9 cellular contexts compared by ENCODE assay signal in the genomic region with DNA sequence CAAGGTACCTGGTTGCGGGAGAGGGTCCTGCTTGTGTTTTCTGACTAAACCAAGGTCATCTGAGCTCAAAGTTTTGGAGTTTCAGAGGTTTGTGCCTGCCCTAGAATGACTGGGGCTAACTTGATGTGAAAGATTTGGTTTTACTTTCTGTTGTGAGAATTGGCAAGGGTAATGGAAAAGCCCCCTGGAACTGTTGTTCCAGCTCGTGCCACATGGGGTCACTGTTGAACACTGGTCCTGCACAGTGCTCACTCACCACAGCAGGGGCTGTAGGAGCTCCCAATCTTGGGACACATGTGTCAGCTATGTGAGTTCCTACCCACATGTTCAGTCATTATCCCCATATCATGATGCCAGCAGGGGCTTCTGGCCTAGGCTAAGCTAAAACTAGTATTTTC. TPM values are rescaled to one million over a fixed set of nuclear protein-coding genes. Genes with fewer than 3 reads are reported as not detected.
A peak's percentile ranks its signal among the peaks of the same experiment; 100 is the strongest.
DNase-seq lines count a peak whose midpoint lies in the region; TF ChIP-seq lines count a peak whose summit lies in the region.
"Had no signal": no experiment of that assay in that cellular context is flagged by ENCODE, and none has a peak within 500 bp of the region (broad histone marks: within the 10 kb centered on the region; RNA-seq: fewer than 3 reads in every experiment).

No MANE protein-coding gene starts in this region.

- DNase-seq in NCI-H2196 (lab: John Stamatoyannopoulos, UW; ENCODE audit: unreplicated experiment) (peak; percentile 19), NCI-H2196 treated with DMSO at 0.1 percent for 48 hours (lab: John Stamatoyannopoulos, UW; ENCODE audit: unreplicated experiment) (no peak), fibroblast of mammary gland (ENCODE audit: low read depth) (peak; percentile 43), NCI-H2029 treated with DMSO at 0.1 percent for 48 hours (lab: John Stamatoyannopoulos, UW) (no peak), cortex of kidney (lab: John Stamatoyannopoulos, UW) (no peak)
- DNase-seq in activated CD4-positive, alpha-beta T cell treated with anti-CD3 and anti-CD28 coated beads, Interleukin-2, amount 10 ng/mL, durations not matched to agents 7 days and 5 days: peak; percentile 69
- DNase-seq in stimulated activated CD8-positive, alpha-beta memory T cell treated with anti-CD3 and anti-CD28 coated beads, Interleukin-12 subunit alpha, Interleukin-12 subunit beta, amount 100 ng/mL, for 24 hours (ENCODE audit: extremely low read depth): peak; percentile 5

- peaks cover 9% of the 10 kb centered on the region for H3K9me3 Mint-ChIP-seq in activated CD4-positive, alpha-beta T cell treated with anti-CD3 and anti-CD28 coated beads, Interleukin-2, amount 10 ng/mL, durations not matched to agents 7 days and 5 days

- no peaks in the 10 kb centered on the region for H3K36me3 Mint-ChIP-seq in activated CD4-positive, alpha-beta T cell treated with anti-CD3 and anti-CD28 coated beads, Interleukin-2, amount 10 ng/mL, durations not matched to agents 7 days and 5 days (ENCODE audit: low read depth)

- H3K4me3 Mint-ChIP-seq in activated CD4-positive, alpha-beta T cell treated with anti-CD3 and anti-CD28 coated beads, Interleukin-2, amount 10 ng/mL, durations not matched to agents 7 days and 5 days: no peak overlapping the region
- H3K4me3 Mint-ChIP-seq: dendritic cell treated with granulocyte-macrophage colony-stimulating factor and Interleukin-4, amounts not matched to agents 40 ng/mL and 50 ng/mL, for 4 days had no signal

- TF ChIP-seq CTCF in LNCAP (IDR thresholded peaks at IDR 0.05): peak; percentile 70
- TF ChIP-seq CTCF in fibroblast of mammary gland (conservative IDR thresholded peaks at IDR 0.05; ENCODE audit: control insufficient read depth, insufficient read depth, low read depth, low read length): peak; percentile 60

- H3K27ac Mint-ChIP-seq in activated CD4-positive, alpha-beta T cell treated with anti-CD3 and anti-CD28 coated beads, Interleukin-2, amount 10 ng/mL, durations not matched to agents 7 days and 5 days: peak overlapping the region; percentile 67
- H3K27ac Mint-ChIP-seq: dendritic cell treated with granulocyte-macrophage colony-stimulating factor and Interleukin-4, amounts not matched to agents 40 ng/mL and 50 ng/mL, for 4 days had no signal

- CTCF ChIA-PET in activated CD4-positive, alpha-beta T cell treated with anti-CD3 and anti-CD28 coated beads, Interleukin-2, amount 10 ng/mL, durations not matched to agents 7 days and 5 days (lab: Charles Lee): interaction anchor here (0.5 to 1.9 kb wide), 8 partner anchors 8 to 153 kb away, joined by 3 to 7 read pairs (median 3); no protein-coding TSS in a partner anchor

- H3K4me3 ChIP-seq in fibroblast of mammary gland (ENCODE audit: control insufficient read depth, low read depth, low read length): no peak overlapping the region

- H3K4me1 Mint-ChIP-seq in activated CD4-positive, alpha-beta T cell treated with anti-CD3 and anti-CD28 coated beads, Interleukin-2, amount 10 ng/mL, durations not matched to agents 7 days and 5 days: peaks cover 11% of the 10 kb centered on the region

- POLR2A ChIA-PET in activated CD4-positive, alpha-beta T cell treated with anti-CD3 and anti-CD28 coated beads, Interleukin-2, amount 10 ng/mL, durations not matched to agents 7 days and 5 days (lab: Charles Lee): no interaction called here

- H3K27me3 Mint-ChIP-seq in activated CD4-positive, alpha-beta T cell treated with anti-CD3 and anti-CD28 coated beads, Interleukin-2, amount 10 ng/mL, durations not matched to agents 7 days and 5 days: peaks cover 24% of the 10 kb centered on the region

RNA-seq across cellular contexts. Expression of a gene that starts 6.5 kb away (rescaled TPM):
- not detected for total RNA-seq in activated CD4-positive, alpha-beta T cell treated with anti-CD3 and anti-CD28 coated beads, Interleukin-2, amount 10 ng/mL, durations not matched to agents 7 days and 5 days

Comparison
In these comparisons a context has a peak if more than half of its experiments do, and no peak if none do; other contexts are left out.
1. DNase-seq: peak in NCI-H2196 (single experiment), activated CD4-positive, alpha-beta T cell treated with anti-CD3 and anti-CD28 coated beads, Interleukin-2, amount 10 ng/mL, durations not matched to agents 7 days and 5 days (single experiment), fibroblast of mammary gland (single experiment) and stimulated activated CD8-positive, alpha-beta memory T cell treated with anti-CD3 and anti-CD28 coated beads, Interleukin-12 subunit alpha, Interleukin-12 subunit beta, amount 100 ng/mL, for 24 hours (single experiment); none in NCI-H2196 treated with DMSO at 0.1 percent for 48 hours (single experiment), NCI-H2029 treated with DMSO at 0.1 percent for 48 hours (single experiment) and cortex of kidney (single experiment).